In genomic region chr20:24755411-24755922, GRCh38 we compare ENCODE assay signal across 17 cellular contexts.
DNase-seq lines count a peak whose midpoint lies in the region; ATAC-seq and TF ChIP-seq lines count a peak whose summit lies in the region.
"Had no signal": no experiment of that assay in that cellular context is flagged by ENCODE, and none has a peak within 500 bp of the region (broad histone marks: within the 10 kb centered on the region; RNA-seq: fewer than 3 reads in every experiment).

No MANE protein-coding gene starts in this region.

- DNase-seq in WERI-Rb-1 (peak; percentile 3), left lobe of liver (ENCODE audit: low spot score) (peak; percentile 67), smooth muscle cell (lab: John Stamatoyannopoulos, UW; ENCODE audit: unreplicated experiment) (no peak), uterus (no peak)
- no peak for DNase-seq in activated CD4-positive, alpha-beta memory T cell treated with anti-CD3 and anti-CD28 coated beads, Interleukin-2, amount 10 ng/mL, durations not matched to agents 7 days and 5 days
- DNase-seq: activated CD4-positive, alpha-beta T cell treated with anti-CD3 and anti-CD28 coated beads, Interleukin-2, amount 10 ng/mL, durations not matched to agents 7 days and 5 days; amygdala; NCI-H187; SHP77; stimulated activated CD4-positive, alpha-beta T cell treated with anti-CD3 and anti-CD28 coated beads, Interleukin-1b, Interleukin-23, amount 100 ng/mL, for 48 hours; T1000; trophoblast cell had no signal

- intact Hi-C loops in uterus (cut with DNase I; ENCODE audit: low total_unique reads), result no loop called here

- POLR2A ChIA-PET in HEK293 (lab: Yijun Ruan, JAX), result no interaction called here
- POLR2A ChIA-PET in activated CD4-positive, alpha-beta memory T cell treated with anti-CD3 and anti-CD28 coated beads, Interleukin-2, amount 10 ng/mL, durations not matched to agents 7 days and 5 days (lab: Charles Lee), result no interaction called here

- H3K27me3 Mint-ChIP-seq in activated CD4-positive, alpha-beta memory T cell treated with anti-CD3 and anti-CD28 coated beads, Interleukin-2, amount 10 ng/mL, durations not matched to agents 7 days and 5 days, result peaks cover 32% of the 10 kb centered on the region

- H2AFZ ChIP-seq in smooth muscle cell (ENCODE audit: low read depth), result peak overlapping the region; percentile 57

- WGBS in smooth muscle cell (ENCODE audit: low lambda C conversion rate), result 72% methylated on average over 4 of the region's 4 CpGs

- ATAC-seq in left lobe of liver (peak; percentile 94), SK-N-SH treated with all-trans-retinoic acid at 6 μM for 48 hours (no peak)

- H4K20me1 ChIP-seq in smooth muscle cell (ENCODE audit: low read depth), result no peaks in the 10 kb centered on the region

- H3K27me3 ChIP-seq in WERI-Rb-1 (ENCODE audit: insufficient read depth, low read depth, severe bottlenecking), result no peaks in the 10 kb centered on the region
- H3K27me3 ChIP-seq in smooth muscle cell (ENCODE audit: low read depth), result no peaks in the 10 kb centered on the region
- H3K27me3 ChIP-seq in uterus, result no peaks in the 10 kb centered on the region
- H3K27me3 ChIP-seq: dorsolateral prefrontal cortex had no signal

- TF ChIP-seq CTCF in HEK293 (tag by site-specific recombination; IDR thresholded peaks at IDR 0.05), result no peak
- TF ChIP-seq CTCF in WERI-Rb-1 (IDR thresholded peaks at IDR 0.05; ENCODE audit: low read depth, low read length), result no peak
- TF ChIP-seq CTCF in smooth muscle cell (IDR thresholded peaks at IDR 0.05; ENCODE audit: borderline replicate concordance, insufficient read depth, poor library complexity, severe bottlenecking), result no peak
- no peak for TF ChIP-seq CTCF in uterus (IDR thresholded peaks at IDR 0.05)

- H3K4me3 ChIP-seq in HEK293 (ENCODE audit: low read depth, low read length) (no peak overlapping the region), WERI-Rb-1 (ENCODE audit: low read depth, low read length) (no peak overlapping the region), smooth muscle cell (no peak overlapping the region), uterus (no peak overlapping the region)
- H3K4me3 ChIP-seq: prostate gland had no signal

- H3K9me3 Mint-ChIP-seq in activated CD4-positive, alpha-beta memory T cell treated with anti-CD3 and anti-CD28 coated beads, Interleukin-2, amount 10 ng/mL, durations not matched to agents 7 days and 5 days, result no peaks in the 10 kb centered on the region
- H3K9me3 Mint-ChIP-seq: activated CD4-positive, alpha-beta T cell treated with anti-CD3 and anti-CD28 coated beads, Interleukin-2, amount 10 ng/mL, durations not matched to agents 7 days and 5 days had no signal

- H3K27ac Mint-ChIP-seq in activated CD4-positive, alpha-beta memory T cell treated with anti-CD3 and anti-CD28 coated beads, Interleukin-2, amount 10 ng/mL, durations not matched to agents 7 days and 5 days, result no peak overlapping the region
- H3K27ac Mint-ChIP-seq: activated CD4-positive, alpha-beta T cell treated with anti-CD3 and anti-CD28 coated beads, Interleukin-2, amount 10 ng/mL, durations not matched to agents 7 days and 5 days; IgD-negative memory B cell had no signal

- H3F3A ChIP-seq in smooth muscle cell (ENCODE audit: low read depth), result no peaks in the 10 kb centered on the region

- H3K27ac ChIP-seq in HEK293 (ENCODE audit: extremely low read depth, low read depth, low read length), result no peak overlapping the region
- H3K27ac ChIP-seq in WERI-Rb-1, result no peak overlapping the region
- no peak overlapping the region for H3K27ac ChIP-seq in smooth muscle cell (ENCODE audit: low read depth)
- H3K27ac ChIP-seq in uterus, result no peak overlapping the region
- H3K27ac ChIP-seq: prostate gland had no signal

- TF ChIP-seq POLR2A in uterus (IDR thresholded peaks at IDR 0.05), result no peak

- no peak overlapping the region for H3K4me2 ChIP-seq in smooth muscle cell

- CTCF ChIA-PET in HEK293 (lab: Yijun Ruan, JAX), result interaction anchor here (1.0 kb wide), 1 partner anchor 52 kb away, joined by 3 read pairs; no protein-coding TSS in a partner anchor
- CTCF ChIA-PET in activated CD4-positive, alpha-beta memory T cell treated with anti-CD3 and anti-CD28 coated beads, Interleukin-2, amount 10 ng/mL, durations not matched to agents 7 days and 5 days (lab: Charles Lee), result no interaction called here

- no peaks in the 10 kb centered on the region for H3K36me3 Mint-ChIP-seq in activated CD4-positive, alpha-beta memory T cell treated with anti-CD3 and anti-CD28 coated beads, Interleukin-2, amount 10 ng/mL, durations not matched to agents 7 days and 5 days (ENCODE audit: low read depth)

- H3K79me2 ChIP-seq in smooth muscle cell (ENCODE audit: low read depth), result no peaks in the 10 kb centered on the region

- no peaks in the 10 kb centered on the region for H3K4me1 Mint-ChIP-seq in activated CD4-positive, alpha-beta memory T cell treated with anti-CD3 and anti-CD28 coated beads, Interleukin-2, amount 10 ng/mL, durations not matched to agents 7 days and 5 days
- H3K4me1 Mint-ChIP-seq: IgD-negative memory B cell had no signal

- no peaks in the 10 kb centered on the region for H3K4me1 ChIP-seq in HEK293 (ENCODE audit: control insufficient read depth, insufficient read depth, low read length)
- H3K4me1 ChIP-seq in smooth muscle cell (ENCODE audit: low read depth), result peaks cover 7% of the 10 kb centered on the region
- H3K4me1 ChIP-seq in uterus, result no peaks in the 10 kb centered on the region
- H3K4me1 ChIP-seq: prostate gland had no signal

- no peaks in the 10 kb centered on the region for H3K9me3 ChIP-seq in HEK293 (ENCODE audit: control insufficient read depth, insufficient read depth, low read depth, low read length)
- no peaks in the 10 kb centered on the region for H3K9me3 ChIP-seq in WERI-Rb-1 (ENCODE audit: severe bottlenecking)
- H3K9me3 ChIP-seq in smooth muscle cell (replicated peaks; ENCODE audit: low read depth), result no peaks in the 10 kb centered on the region
- H3K9me3 ChIP-seq in uterus, result no peaks in the 10 kb centered on the region
- H3K9me3 ChIP-seq: prostate gland had no signal

- H3K4me3 Mint-ChIP-seq in activated CD4-positive, alpha-beta memory T cell treated with anti-CD3 and anti-CD28 coated beads, Interleukin-2, amount 10 ng/mL, durations not matched to agents 7 days and 5 days, result no peak overlapping the region
- H3K4me3 Mint-ChIP-seq: activated CD4-positive, alpha-beta T cell treated with anti-CD3 and anti-CD28 coated beads, Interleukin-2, amount 10 ng/mL, durations not matched to agents 7 days and 5 days; IgD-negative memory B cell had no signal

- H3K9ac ChIP-seq in smooth muscle cell (ENCODE audit: low read depth), result no peak overlapping the region

- H3K36me3 ChIP-seq in HEK293 (ENCODE audit: control insufficient read depth in 2 of 2, insufficient read depth in 1 of 2, low read length in 2 of 2) (no peaks in the 10 kb centered on the region), WERI-Rb-1 (no peaks in the 10 kb centered on the region), smooth muscle cell (ENCODE audit: low read depth) (no peaks in the 10 kb centered on the region), uterus (no peaks in the 10 kb centered on the region)
- H3K36me3 ChIP-seq: prostate gland had no signal

TF ChIP-seq in HEK293, 187 proteins besides CTCF, POLR2A, EP300 and RAD21:
- TF ChIP-seq SCRT2 (tag by site-specific recombination; IDR thresholded peaks at IDR 0.05) (0 out of 2 replicates have a peak, but pooled peaks have one; percentile 45), ZNF19 (tag by site-specific recombination; IDR thresholded peaks at IDR 0.05; ENCODE audit: low read depth) (no peak), ZNF394 (tag by site-specific recombination; IDR thresholded peaks at IDR 0.05; ENCODE audit: borderline replicate concordance) (no peak), ZNF16 (tag by site-specific recombination; IDR thresholded peaks at IDR 0.05; ENCODE audit: low read depth) (no peak)
TF ChIP-seq in HEK293: peak in this region for 1.

TF ChIP-seq in SK-N-SH treated with all-trans-retinoic acid at 6 μM for 48 hours, 23 proteins besides CTCF, POLR2A, EP300 and RAD21:
- TF ChIP-seq CSRNP3 (CRISPR knock-in tag; IDR thresholded peaks at IDR 0.05), result no peak
- TF ChIP-seq CSDC2 (CRISPR knock-in tag; IDR thresholded peaks at IDR 0.05), result no peak
- TF ChIP-seq PATZ1 (CRISPR knock-in tag; IDR thresholded peaks at IDR 0.05; ENCODE audit: borderline replicate concordance), result no peak
- no peak for TF ChIP-seq SNAI2 (CRISPR knock-in tag; IDR thresholded peaks at IDR 0.05)

Comparison
In these comparisons a context has a peak if more than half of its experiments do, and no peak if none do; other contexts are left out.
1. DNase-seq: peak in WERI-Rb-1 (single experiment) and left lobe of liver (single experiment); none in smooth muscle cell (single experiment), uterus (0 of 2) and activated CD4-positive, alpha-beta memory T cell treated with anti-CD3 and anti-CD28 coated beads, Interleukin-2, amount 10 ng/mL, durations not matched to agents 7 days and 5 days (single experiment).